ENCODE assay signal across 25 cellular contexts in the genomic region with DNA sequence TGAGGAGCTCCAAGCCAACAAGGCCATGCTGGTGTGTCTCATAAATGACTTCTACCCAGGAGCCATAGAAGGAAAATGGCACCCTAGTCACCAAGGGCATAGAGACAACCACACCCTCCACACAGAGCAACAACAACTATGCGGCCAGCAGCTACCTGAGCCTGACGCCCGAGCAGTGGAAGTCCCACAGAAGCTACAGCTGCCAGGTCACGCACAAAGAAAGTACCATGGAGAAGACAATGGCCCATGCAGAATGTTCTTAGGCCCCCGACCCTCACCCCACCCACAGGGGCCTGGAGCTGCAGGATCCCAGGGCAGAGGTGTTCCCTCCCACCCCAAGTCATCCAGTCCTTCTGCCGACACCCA. TPM values are rescaled to one million over a fixed set of nuclear protein-coding genes. Genes with fewer than 3 reads are reported as not detected.
DNase-seq lines count a peak whose midpoint lies in the region; ATAC-seq, FAIRE-seq and TF ChIP-seq lines count a peak whose summit lies in the region.
"Had no signal": no experiment of that assay in that cellular context is flagged by ENCODE, and none has a peak within 500 bp of the region (broad histone marks: within the 10 kb centered on the region; RNA-seq: fewer than 3 reads in every experiment).

No MANE protein-coding gene starts in this region.

- H3K9me3 ChIP-seq in BLaER1, result no peaks in the 10 kb centered on the region
- H3K9me3 ChIP-seq in OCI-LY1 (ENCODE audit: low read length), result no peaks in the 10 kb centered on the region
- H3K9me3 ChIP-seq in kidney (ENCODE audit: control insufficient read depth in 1 of 2, low read length in 2 of 2), result no peaks in the 10 kb centered on the region
- H3K9me3 ChIP-seq in neural progenitor cell (ENCODE audit: low read depth), result no peaks in the 10 kb centered on the region
- H3K9me3 ChIP-seq: A549 had no signal

- no peaks in the 10 kb centered on the region for H3K9me2 ChIP-seq in OCI-LY1 (ENCODE audit: low read depth, low read length)

- no peaks in the 10 kb centered on the region for H3K9me3 Mint-ChIP-seq in neural progenitor cell
- H3K9me3 Mint-ChIP-seq: CD4-positive, alpha-beta T cell; CD8-positive, alpha-beta memory T cell had no signal

- no peaks in the 10 kb centered on the region for H3K36me3 ChIP-seq in BLaER1
- H3K36me3 ChIP-seq in OCI-LY1 (ENCODE audit: insufficient read depth, low read length), result peaks cover 15% of the 10 kb centered on the region; the same call in 1 of the 2 replicates
- H3K36me3 ChIP-seq in kidney (ENCODE audit: control insufficient read depth in 1 of 2, insufficient read depth in 2 of 2, low read length in 2 of 2), result no peaks in the 10 kb centered on the region
- no peaks in the 10 kb centered on the region for H3K36me3 ChIP-seq in neural progenitor cell

- H3K4me1 Mint-ChIP-seq in neural progenitor cell, result peaks cover 8% of the 10 kb centered on the region
- H3K4me1 Mint-ChIP-seq: CD8-positive, alpha-beta memory T cell; GM23338; H9 had no signal

- no peak overlapping the region for H3K27ac Mint-ChIP-seq in neural progenitor cell
- H3K27ac Mint-ChIP-seq: CD14-positive monocyte; CD4-positive, alpha-beta T cell; GM23338; H9 had no signal

- H3K79me2 ChIP-seq in OCI-LY1 (ENCODE audit: insufficient read depth, low read length), result peaks cover 4% of the 10 kb centered on the region; the same call in 1 of the 2 replicates
- H3K79me2 ChIP-seq in neural progenitor cell (ENCODE audit: low read depth), result no peaks in the 10 kb centered on the region

- H3K27ac ChIP-seq in BLaER1 (no peak overlapping the region; the same call in 1 of the 2 replicates), OCI-LY1 (ENCODE audit: low read depth, low read length, poor library complexity, severe bottlenecking) (peak overlapping the region; percentile 99), kidney (ENCODE audit: low read depth in 2 of 2, low read length in 2 of 2) (no peak overlapping the region), neural progenitor cell (no peak overlapping the region)
- H3K27ac ChIP-seq: A549 had no signal

- H4K20me1 ChIP-seq in BLaER1 (no peaks in the 10 kb centered on the region; the same call in 1 of the 2 replicates), OCI-LY1 (ENCODE audit: insufficient read depth, low read length) (no peaks in the 10 kb centered on the region), neural progenitor cell (ENCODE audit: low read depth) (no peaks in the 10 kb centered on the region)

- H3K4me3 Mint-ChIP-seq in neural progenitor cell, result peak overlapping the region; percentile 1
- H3K4me3 Mint-ChIP-seq: CD14-positive monocyte; CD4-positive, alpha-beta T cell; CD8-positive, alpha-beta memory T cell; GM23338; H9 had no signal

- H3K27me3 ChIP-seq in BLaER1, result no peaks in the 10 kb centered on the region
- H3K27me3 ChIP-seq in OCI-LY1 (ENCODE audit: insufficient read depth, low read length), result no peaks in the 10 kb centered on the region
- H3K27me3 ChIP-seq in neural progenitor cell, result peaks cover 88% of the 10 kb centered on the region

- peaks cover 7% of the 10 kb centered on the region for H3K27me3 Mint-ChIP-seq in neural progenitor cell (ENCODE audit: insufficient read depth, low read depth)
- H3K27me3 Mint-ChIP-seq: CD4-positive, alpha-beta T cell; CD8-positive, alpha-beta memory T cell had no signal

- TF ChIP-seq CTCF in OCI-LY1 (IDR thresholded peaks at IDR 0.05; ENCODE audit: low read length), result no peak
- no peak for TF ChIP-seq CTCF in kidney (IDR thresholded peaks at IDR 0.05; ENCODE audit: borderline replicate concordance, extremely low read depth, insufficient read depth)
- no peak for TF ChIP-seq CTCF in neural progenitor cell (IDR thresholded peaks at IDR 0.05)

- H3K4me2 ChIP-seq in BLaER1, result peak overlapping the region; percentile 86; the same call in 1 of the 2 replicates
- H3K4me2 ChIP-seq in OCI-LY1 (ENCODE audit: low read length), result peak overlapping the region; percentile 61; the same call in 1 of the 2 replicates
- no peak overlapping the region for H3K4me2 ChIP-seq in neural progenitor cell
- H3K4me2 ChIP-seq: A549, GM23338 had no signal

- H3F3A ChIP-seq in OCI-LY1 (ENCODE audit: insufficient read depth, low read length) (no peaks in the 10 kb centered on the region), neural progenitor cell (ENCODE audit: low read depth) (no peaks in the 10 kb centered on the region)

- no peak overlapping the region for H2AFZ ChIP-seq in OCI-LY1 (ENCODE audit: low read length)
- no peak overlapping the region for H2AFZ ChIP-seq in neural progenitor cell (replicated peaks)
- H2AFZ ChIP-seq: GM23338 had no signal

- H3K36me3 Mint-ChIP-seq in neural progenitor cell, result no peaks in the 10 kb centered on the region
- H3K36me3 Mint-ChIP-seq: CD8-positive, alpha-beta memory T cell had no signal

- intact Hi-C loops in kidney (cut with DNase I), result no loop called here

- FAIRE-seq in kidney (lab: Jason Lieb, UNC), result no peak
- FAIRE-seq: A549, D721Med, G401.6, GM12892 had no signal

- H3K4me3 ChIP-seq in BLaER1 (no peak overlapping the region), OCI-LY1 (ENCODE audit: low read depth, low read length, poor library complexity, severe bottlenecking) (no peak overlapping the region), kidney (ENCODE audit: low read length in 2 of 2) (no peak overlapping the region), neural progenitor cell (no peak overlapping the region)
- H3K4me3 ChIP-seq: A549, GM23338 had no signal

- ATAC-seq in GM19328 (IDR thresholded peaks at IDR 0.05; ENCODE audit: unreplicated experiment) (no peak), GM19351 (IDR thresholded peaks at IDR 0.05; ENCODE audit: unreplicated experiment) (no peak)
- ATAC-seq: A549, GM23338, HCT116 had no signal

- H3K9ac ChIP-seq in BLaER1 (no peak overlapping the region), OCI-LY1 (ENCODE audit: low read length) (peak overlapping the region; percentile 97), kidney (ENCODE audit: low read length in 2 of 2) (no peak overlapping the region), neural progenitor cell (no peak overlapping the region)

- peak; percentile 29 for DNase-seq in kidney
- no peak for DNase-seq in neural progenitor cell (ENCODE audit: low spot score)
- no peak for DNase-seq in DMS79 treated with DMSO at 0.1 percent for 48 hours (lab: John Stamatoyannopoulos, UW)
- no peak for DNase-seq in OCI-M2 (lab: John Stamatoyannopoulos, UW; ENCODE audit: unreplicated experiment)
- DNase-seq: 8988T; ACHN; AML-193; CD4-positive, alpha-beta T cell; CD8-positive, alpha-beta memory T cell; DMS 273 treated with DMSO at 0.1 percent for 48 hours; DMS79; H9 had no signal

- peaks cover 95% of the 10 kb centered on the region for H3K4me1 ChIP-seq in BLaER1
- peaks cover 100% of the 10 kb centered on the region for H3K4me1 ChIP-seq in OCI-LY1 (ENCODE audit: insufficient read depth, low read length, severe bottlenecking)
- H3K4me1 ChIP-seq in kidney (ENCODE audit: control insufficient read depth in 1 of 2, insufficient read depth in 1 of 2, low read depth in 1 of 2, low read length in 2 of 2), result no peaks in the 10 kb centered on the region
- no peaks in the 10 kb centered on the region for H3K4me1 ChIP-seq in neural progenitor cell
- H3K4me1 ChIP-seq: A549 had no signal

RNA-seq across cellular contexts. Expression of a gene that starts 28.0 kb away (rescaled TPM):
- 103 TPM for total RNA-seq in kidney
- 1.9 TPM for polyA plus RNA-seq in kidney (ENCODE audit: insufficient read depth, low read depth, low replicate concordance)
- total RNA-seq in neural progenitor cell (ENCODE audit: low replicate concordance), result not detected in 2 replicates
- total RNA-seq: CD4-positive, alpha-beta T cell; CD8-positive, alpha-beta memory T cell; GM23338; H4; H9 had no signal
- polyA plus RNA-seq: A549; BJ; CD8-positive, alpha-beta memory T cell; GM23338 had no signal

Comparison
In these comparisons a context has a peak if more than half of its experiments do, and no peak if none do; other contexts are left out.
1. RNA of a gene that starts 28.0 kb away (total RNA-seq): 103 TPM in kidney (single experiment); not detected in neural progenitor cell; every median in the first group is over 100 times any median in the second.